Comparison of ENCODE assay signal across 1 cellular context in the genomic region with DNA sequence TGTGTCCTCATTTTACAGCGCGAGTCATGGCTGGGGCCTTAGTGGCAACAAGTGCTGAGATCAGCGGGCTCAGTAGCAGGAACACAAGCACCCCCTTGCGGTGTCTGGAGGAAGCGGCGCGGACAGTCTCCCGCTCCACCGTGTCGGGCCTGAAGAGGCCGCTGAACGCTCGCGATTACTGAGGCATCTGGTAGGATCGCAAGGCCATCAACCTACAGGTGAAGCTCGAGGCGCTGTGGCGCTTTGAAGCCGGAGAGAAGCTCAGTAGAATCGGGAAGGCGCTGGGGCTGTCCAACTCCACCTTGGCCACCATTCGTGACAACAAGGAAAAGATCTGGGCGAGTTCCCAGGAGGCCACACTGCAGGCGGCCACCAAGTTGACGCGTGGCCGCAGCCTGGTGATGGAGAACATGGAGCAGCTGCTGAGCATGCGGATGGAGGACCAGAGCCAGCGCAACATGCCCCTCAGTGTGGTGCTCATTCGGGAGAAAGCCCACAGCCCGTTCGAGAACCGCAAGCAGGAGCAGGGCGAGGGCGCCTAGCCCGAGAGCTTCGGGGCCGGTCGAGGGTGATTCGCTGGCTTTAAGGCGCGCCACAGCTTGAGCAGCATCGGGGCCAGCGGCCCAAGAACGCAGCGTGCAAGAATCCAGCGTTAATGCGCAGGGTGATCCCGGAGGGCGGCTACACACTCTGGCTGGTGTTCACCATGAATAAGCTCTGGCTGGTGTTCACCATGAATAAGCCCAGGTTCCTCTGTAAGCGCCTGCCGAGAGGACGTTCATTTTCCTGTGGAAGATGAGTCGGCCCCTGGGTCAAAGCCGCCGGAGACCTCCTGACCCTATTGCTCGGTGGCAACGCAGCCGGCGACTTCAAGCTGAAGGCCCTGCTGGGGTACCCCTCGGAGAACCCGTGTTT.
TF ChIP-seq lines count a peak whose summit lies in the region.

No MANE protein-coding gene starts in this region.

TF ChIP-seq in K562, 482 proteins besides CTCF, POLR2A, EP300 and RAD21 (continued from another document and continues in another):
- TF ChIP-seq, protein P1, sequence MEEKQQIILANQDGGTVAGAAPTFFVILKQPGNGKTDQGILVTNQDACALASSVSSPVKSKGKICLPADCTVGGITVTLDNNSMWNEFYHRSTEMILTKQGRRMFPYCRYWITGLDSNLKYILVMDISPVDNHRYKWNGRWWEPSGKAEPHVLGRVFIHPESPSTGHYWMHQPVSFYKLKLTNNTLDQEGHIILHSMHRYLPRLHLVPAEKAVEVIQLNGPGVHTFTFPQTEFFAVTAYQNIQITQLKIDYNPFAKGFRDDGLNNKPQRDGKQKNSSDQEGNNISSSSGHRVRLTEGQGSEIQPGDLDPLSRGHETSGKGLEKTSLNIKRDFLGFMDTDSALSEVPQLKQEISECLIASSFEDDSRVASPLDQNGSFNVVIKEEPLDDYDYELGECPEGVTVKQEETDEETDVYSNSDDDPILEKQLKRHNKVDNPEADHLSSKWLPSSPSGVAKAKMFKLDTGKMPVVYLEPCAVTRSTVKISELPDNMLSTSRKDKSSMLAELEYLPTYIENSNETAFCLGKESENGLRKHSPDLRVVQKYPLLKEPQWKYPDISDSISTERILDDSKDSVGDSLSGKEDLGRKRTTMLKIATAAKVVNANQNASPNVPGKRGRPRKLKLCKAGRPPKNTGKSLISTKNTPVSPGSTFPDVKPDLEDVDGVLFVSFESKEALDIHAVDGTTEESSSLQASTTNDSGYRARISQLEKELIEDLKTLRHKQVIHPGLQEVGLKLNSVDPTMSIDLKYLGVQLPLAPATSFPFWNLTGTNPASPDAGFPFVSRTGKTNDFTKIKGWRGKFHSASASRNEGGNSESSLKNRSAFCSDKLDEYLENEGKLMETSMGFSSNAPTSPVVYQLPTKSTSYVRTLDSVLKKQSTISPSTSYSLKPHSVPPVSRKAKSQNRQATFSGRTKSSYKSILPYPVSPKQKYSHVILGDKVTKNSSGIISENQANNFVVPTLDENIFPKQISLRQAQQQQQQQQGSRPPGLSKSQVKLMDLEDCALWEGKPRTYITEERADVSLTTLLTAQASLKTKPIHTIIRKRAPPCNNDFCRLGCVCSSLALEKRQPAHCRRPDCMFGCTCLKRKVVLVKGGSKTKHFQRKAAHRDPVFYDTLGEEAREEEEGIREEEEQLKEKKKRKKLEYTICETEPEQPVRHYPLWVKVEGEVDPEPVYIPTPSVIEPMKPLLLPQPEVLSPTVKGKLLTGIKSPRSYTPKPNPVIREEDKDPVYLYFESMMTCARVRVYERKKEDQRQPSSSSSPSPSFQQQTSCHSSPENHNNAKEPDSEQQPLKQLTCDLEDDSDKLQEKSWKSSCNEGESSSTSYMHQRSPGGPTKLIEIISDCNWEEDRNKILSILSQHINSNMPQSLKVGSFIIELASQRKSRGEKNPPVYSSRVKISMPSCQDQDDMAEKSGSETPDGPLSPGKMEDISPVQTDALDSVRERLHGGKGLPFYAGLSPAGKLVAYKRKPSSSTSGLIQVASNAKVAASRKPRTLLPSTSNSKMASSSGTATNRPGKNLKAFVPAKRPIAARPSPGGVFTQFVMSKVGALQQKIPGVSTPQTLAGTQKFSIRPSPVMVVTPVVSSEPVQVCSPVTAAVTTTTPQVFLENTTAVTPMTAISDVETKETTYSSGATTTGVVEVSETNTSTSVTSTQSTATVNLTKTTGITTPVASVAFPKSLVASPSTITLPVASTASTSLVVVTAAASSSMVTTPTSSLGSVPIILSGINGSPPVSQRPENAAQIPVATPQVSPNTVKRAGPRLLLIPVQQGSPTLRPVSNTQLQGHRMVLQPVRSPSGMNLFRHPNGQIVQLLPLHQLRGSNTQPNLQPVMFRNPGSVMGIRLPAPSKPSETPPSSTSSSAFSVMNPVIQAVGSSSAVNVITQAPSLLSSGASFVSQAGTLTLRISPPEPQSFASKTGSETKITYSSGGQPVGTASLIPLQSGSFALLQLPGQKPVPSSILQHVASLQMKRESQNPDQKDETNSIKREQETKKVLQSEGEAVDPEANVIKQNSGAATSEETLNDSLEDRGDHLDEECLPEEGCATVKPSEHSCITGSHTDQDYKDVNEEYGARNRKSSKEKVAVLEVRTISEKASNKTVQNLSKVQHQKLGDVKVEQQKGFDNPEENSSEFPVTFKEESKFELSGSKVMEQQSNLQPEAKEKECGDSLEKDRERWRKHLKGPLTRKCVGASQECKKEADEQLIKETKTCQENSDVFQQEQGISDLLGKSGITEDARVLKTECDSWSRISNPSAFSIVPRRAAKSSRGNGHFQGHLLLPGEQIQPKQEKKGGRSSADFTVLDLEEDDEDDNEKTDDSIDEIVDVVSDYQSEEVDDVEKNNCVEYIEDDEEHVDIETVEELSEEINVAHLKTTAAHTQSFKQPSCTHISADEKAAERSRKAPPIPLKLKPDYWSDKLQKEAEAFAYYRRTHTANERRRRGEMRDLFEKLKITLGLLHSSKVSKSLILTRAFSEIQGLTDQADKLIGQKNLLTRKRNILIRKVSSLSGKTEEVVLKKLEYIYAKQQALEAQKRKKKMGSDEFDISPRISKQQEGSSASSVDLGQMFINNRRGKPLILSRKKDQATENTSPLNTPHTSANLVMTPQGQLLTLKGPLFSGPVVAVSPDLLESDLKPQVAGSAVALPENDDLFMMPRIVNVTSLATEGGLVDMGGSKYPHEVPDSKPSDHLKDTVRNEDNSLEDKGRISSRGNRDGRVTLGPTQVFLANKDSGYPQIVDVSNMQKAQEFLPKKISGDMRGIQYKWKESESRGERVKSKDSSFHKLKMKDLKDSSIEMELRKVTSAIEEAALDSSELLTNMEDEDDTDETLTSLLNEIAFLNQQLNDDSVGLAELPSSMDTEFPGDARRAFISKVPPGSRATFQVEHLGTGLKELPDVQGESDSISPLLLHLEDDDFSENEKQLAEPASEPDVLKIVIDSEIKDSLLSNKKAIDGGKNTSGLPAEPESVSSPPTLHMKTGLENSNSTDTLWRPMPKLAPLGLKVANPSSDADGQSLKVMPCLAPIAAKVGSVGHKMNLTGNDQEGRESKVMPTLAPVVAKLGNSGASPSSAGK (IDR thresholded peaks at IDR 0.05): peak; percentile 90
- peak; percentile 74 for TF ChIP-seq ZNF24 (IDR thresholded peaks at IDR 0.05)
- TF ChIP-seq SRSF3 (IDR thresholded peaks at IDR 0.05; ENCODE audit: insufficient read depth, low read length): 0 out of 2 replicates have a peak, but pooled peaks have one; percentile 38
- TF ChIP-seq POLR2AphosphoS5 (IDR thresholded peaks at IDR 0.05; ENCODE audit: control insufficient read depth, insufficient read depth, low read depth, low read length): peak; percentile 43; the same call in 1 of the 2 replicates
- TF ChIP-seq, protein P2, sequence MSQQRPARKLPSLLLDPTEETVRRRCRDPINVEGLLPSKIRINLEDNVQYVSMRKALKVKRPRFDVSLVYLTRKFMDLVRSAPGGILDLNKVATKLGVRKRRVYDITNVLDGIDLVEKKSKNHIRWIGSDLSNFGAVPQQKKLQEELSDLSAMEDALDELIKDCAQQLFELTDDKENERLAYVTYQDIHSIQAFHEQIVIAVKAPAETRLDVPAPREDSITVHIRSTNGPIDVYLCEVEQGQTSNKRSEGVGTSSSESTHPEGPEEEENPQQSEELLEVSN (IDR thresholded peaks at IDR 0.05; ENCODE audit: borderline replicate concordance in 1 of 2, extremely low read depth in 1 of 2, insufficient read depth in 1 of 2, insufficient read length in 1 of 2, low read depth in 1 of 2, low read length in 1 of 2, poor library complexity in 1 of 2, severe bottlenecking in 1 of 2): peak; percentile 65 to 73
- TF ChIP-seq SOX6 (IDR thresholded peaks at IDR 0.05): peak; percentile 70
- TF ChIP-seq, protein P3, sequence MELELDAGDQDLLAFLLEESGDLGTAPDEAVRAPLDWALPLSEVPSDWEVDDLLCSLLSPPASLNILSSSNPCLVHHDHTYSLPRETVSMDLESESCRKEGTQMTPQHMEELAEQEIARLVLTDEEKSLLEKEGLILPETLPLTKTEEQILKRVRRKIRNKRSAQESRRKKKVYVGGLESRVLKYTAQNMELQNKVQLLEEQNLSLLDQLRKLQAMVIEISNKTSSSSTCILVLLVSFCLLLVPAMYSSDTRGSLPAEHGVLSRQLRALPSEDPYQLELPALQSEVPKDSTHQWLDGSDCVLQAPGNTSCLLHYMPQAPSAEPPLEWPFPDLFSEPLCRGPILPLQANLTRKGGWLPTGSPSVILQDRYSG (tag; conservative IDR thresholded peaks at IDR 0.05; ENCODE audit: low read depth): no peak
- no peak for TF ChIP-seq EZH2 (IDR thresholded peaks at IDR 0.05; ENCODE audit: borderline replicate concordance, low read depth, low read length)
- TF ChIP-seq FIP1L1 (IDR thresholded peaks at IDR 0.05; ENCODE audit: low read depth, low read length, poor library complexity, severe bottlenecking): peak; percentile 35
- peak; percentile 62; the same call in 1 of the 2 replicates for TF ChIP-seq TCF3 (CRISPR knock-in tag; IDR thresholded peaks at IDR 0.05)
- no peak for TF ChIP-seq ERF (CRISPR knock-in tag; IDR thresholded peaks at IDR 0.05)
- peak; percentile 59; the same call in 1 of the 2 replicates for TF ChIP-seq STAG1 (CRISPR knock-in tag; IDR thresholded peaks at IDR 0.05; ENCODE audit: borderline replicate concordance)
- 0 out of 2 replicates have a peak, but pooled peaks have one; percentile 26 for TF ChIP-seq MTF1 (CRISPR knock-in tag; IDR thresholded peaks at IDR 0.05; ENCODE audit: borderline replicate concordance)
- TF ChIP-seq SRF (CRISPR knock-in tag; IDR thresholded peaks at IDR 0.05): peak in 1 of 2 experiments; percentile 78; a peak in 2 of 4 replicates
- TF ChIP-seq, protein P4, sequence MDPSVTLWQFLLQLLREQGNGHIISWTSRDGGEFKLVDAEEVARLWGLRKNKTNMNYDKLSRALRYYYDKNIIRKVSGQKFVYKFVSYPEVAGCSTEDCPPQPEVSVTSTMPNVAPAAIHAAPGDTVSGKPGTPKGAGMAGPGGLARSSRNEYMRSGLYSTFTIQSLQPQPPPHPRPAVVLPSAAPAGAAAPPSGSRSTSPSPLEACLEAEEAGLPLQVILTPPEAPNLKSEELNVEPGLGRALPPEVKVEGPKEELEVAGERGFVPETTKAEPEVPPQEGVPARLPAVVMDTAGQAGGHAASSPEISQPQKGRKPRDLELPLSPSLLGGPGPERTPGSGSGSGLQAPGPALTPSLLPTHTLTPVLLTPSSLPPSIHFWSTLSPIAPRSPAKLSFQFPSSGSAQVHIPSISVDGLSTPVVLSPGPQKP (CRISPR knock-in tag; IDR thresholded peaks at IDR 0.05): no peak
- peak; percentile 72 for TF ChIP-seq RNF2 (IDR thresholded peaks at IDR 0.05)
- TF ChIP-seq ZNF212 (CRISPR knock-in tag; IDR thresholded peaks at IDR 0.05): no peak
- peak; percentile 57; the same call in 1 of the 2 replicates for TF ChIP-seq TEAD4 (IDR thresholded peaks at IDR 0.05; ENCODE audit: low read length)
- no peak for TF ChIP-seq TEAD4 (CRISPR knock-in tag; IDR thresholded peaks at IDR 0.05; ENCODE audit: borderline replicate concordance)
- 0 out of 2 replicates have a peak, but pooled peaks have one; percentile 22 for TF ChIP-seq ZBTB1 (CRISPR knock-in tag; IDR thresholded peaks at IDR 0.05; ENCODE audit: borderline replicate concordance, low read depth)
- TF ChIP-seq CREB1 (IDR thresholded peaks at IDR 0.05): peak; percentile 63; the same call in 1 of the 2 replicates
- TF ChIP-seq CREB1 (CRISPR knock-in tag; IDR thresholded peaks at IDR 0.05): peak; percentile 74
- TF ChIP-seq ZNF79 (CRISPR knock-in tag; IDR thresholded peaks at IDR 0.05; ENCODE audit: low read depth): no peak
- peak; percentile 78; the same call in 1 of the 2 replicates for TF ChIP-seq ZNF766 (CRISPR knock-in tag; conservative IDR thresholded peaks at IDR 0.05)
- TF ChIP-seq, protein P5, sequence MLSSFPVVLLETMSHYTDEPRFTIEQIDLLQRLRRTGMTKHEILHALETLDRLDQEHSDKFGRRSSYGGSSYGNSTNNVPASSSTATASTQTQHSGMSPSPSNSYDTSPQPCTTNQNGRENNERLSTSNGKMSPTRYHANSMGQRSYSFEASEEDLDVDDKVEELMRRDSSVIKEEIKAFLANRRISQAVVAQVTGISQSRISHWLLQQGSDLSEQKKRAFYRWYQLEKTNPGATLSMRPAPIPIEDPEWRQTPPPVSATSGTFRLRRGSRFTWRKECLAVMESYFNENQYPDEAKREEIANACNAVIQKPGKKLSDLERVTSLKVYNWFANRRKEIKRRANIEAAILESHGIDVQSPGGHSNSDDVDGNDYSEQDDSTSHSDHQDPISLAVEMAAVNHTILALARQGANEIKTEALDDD (IDR thresholded peaks at IDR 0.05): peak; percentile 98
- no peak for TF ChIP-seq ZNF561 (CRISPR knock-in tag; conservative IDR thresholded peaks at IDR 0.05)
- TF ChIP-seq CHD2 (IDR thresholded peaks at IDR 0.05; ENCODE audit: low read depth, low read length): peak; percentile 83
- TF ChIP-seq, protein P6, sequence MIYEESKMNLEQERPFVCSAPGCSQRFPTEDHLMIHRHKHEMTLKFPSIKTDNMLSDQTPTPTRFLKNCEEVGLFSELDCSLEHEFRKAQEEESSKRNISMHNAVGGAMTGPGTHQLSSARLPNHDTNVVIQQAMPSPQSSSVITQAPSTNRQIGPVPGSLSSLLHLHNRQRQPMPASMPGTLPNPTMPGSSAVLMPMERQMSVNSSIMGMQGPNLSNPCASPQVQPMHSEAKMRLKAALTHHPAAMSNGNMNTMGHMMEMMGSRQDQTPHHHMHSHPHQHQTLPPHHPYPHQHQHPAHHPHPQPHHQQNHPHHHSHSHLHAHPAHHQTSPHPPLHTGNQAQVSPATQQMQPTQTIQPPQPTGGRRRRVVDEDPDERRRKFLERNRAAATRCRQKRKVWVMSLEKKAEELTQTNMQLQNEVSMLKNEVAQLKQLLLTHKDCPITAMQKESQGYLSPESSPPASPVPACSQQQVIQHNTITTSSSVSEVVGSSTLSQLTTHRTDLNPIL (CRISPR knock-in tag; IDR thresholded peaks at IDR 0.05): no peak
- TF ChIP-seq NONO (IDR thresholded peaks at IDR 0.05; ENCODE audit: low read depth in 2 of 2, low read length in 1 of 2): peak in 1 of 2 experiments; percentile 83; a peak in 1 of 4 replicates
- no peak for TF ChIP-seq KLF1 (tag; IDR thresholded peaks at IDR 0.05)
- TF ChIP-seq TARDBP (IDR thresholded peaks at IDR 0.05): 0 out of 2 replicates have a peak, but pooled peaks have one; percentile 63
- TF ChIP-seq NR2C2 (CRISPR knock-in tag; IDR thresholded peaks at IDR 0.05): peak; percentile 82
- peak; percentile 60; the same call in 1 of the 2 replicates for TF ChIP-seq NR2C2 (tag; IDR thresholded peaks at IDR 0.05)
- TF ChIP-seq NFE2L1 (tag; IDR thresholded peaks at IDR 0.05; ENCODE audit: borderline replicate concordance, low read depth): no peak
- TF ChIP-seq, protein P7, sequence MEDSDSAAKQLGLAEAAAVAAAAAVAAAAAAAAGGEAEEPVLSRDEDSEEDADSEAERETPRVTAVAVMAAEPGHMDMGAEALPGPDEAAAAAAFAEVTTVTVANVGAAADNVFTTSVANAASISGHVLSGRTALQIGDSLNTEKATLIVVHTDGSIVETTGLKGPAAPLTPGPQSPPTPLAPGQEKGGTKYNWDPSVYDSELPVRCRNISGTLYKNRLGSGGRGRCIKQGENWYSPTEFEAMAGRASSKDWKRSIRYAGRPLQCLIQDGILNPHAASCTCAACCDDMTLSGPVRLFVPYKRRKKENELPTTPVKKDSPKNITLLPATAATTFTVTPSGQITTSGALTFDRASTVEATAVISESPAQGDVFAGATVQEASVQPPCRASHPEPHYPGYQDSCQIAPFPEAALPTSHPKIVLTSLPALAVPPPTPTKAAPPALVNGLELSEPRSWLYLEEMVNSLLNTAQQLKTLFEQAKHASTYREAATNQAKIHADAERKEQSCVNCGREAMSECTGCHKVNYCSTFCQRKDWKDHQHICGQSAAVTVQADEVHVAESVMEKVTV (CRISPR knock-in tag; IDR thresholded peaks at IDR 0.05): peak; percentile 98
- no peak for TF ChIP-seq ZNF239 (CRISPR knock-in tag; IDR thresholded peaks at IDR 0.05)
- TF ChIP-seq FOXK2 (conservative IDR thresholded peaks at IDR 0.05 in 1 of 2, IDR thresholded peaks at IDR 0.05 in 1 of 2; ENCODE audit: low read depth in 2 of 2): peak; percentile 93 to 95; a peak in 3 of 4 replicates
- TF ChIP-seq ATF7 (IDR thresholded peaks at IDR 0.05): peak; percentile 84
- peak; percentile 50 for TF ChIP-seq HMGN3 (IDR thresholded peaks at IDR 0.05; ENCODE audit: borderline replicate concordance, extremely low read depth, insufficient read length, low read depth, low read length)
